ENCODE assay signal across 11 cellular contexts in the genomic region with DNA sequence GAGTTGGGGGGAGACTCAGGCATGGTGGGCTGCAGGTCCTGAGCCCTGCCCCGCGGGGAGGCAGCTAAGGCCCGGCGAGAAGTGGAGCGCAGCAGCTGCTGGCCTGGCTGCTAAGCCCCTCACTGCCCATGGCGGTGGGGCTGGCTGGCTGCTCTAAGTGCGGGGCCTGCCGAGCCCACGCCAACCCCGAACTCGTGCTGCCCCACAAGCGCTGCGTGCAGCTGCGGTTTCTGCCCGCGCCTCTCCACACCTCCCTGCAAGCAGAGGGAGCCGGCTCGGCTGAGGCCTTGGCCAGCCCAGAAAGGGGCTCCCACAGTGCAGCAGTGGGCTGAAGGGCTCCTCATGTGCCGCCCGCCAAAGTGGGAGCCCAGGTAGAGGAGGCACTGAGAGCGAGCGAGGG.
"Had no signal": no experiment of that assay in that cellular context is flagged by ENCODE, and none has a peak within 500 bp of the region (broad histone marks: within the 10 kb centered on the region; RNA-seq: fewer than 3 reads in every experiment).

No MANE protein-coding gene starts in this region.

- H3K36me3 ChIP-seq: HAP-1 had no signal

- DNase-seq: GM23248, GOT3, H7, H9, HCEC 1CT, HFFc6 had no signal

- H3K4me3 ChIP-seq: GM23248, GM23338, HAP-1 had no signal

- FAIRE-seq: H1, H54 had no signal

- H3K9me3 ChIP-seq: HAP-1 had no signal

- ATAC-seq: GM23338, HCT116 had no signal

- H3K4me2 ChIP-seq: GM23338 had no signal

- H2AFZ ChIP-seq: GM23248, GM23338 had no signal

- H3K27ac Mint-ChIP-seq: GM23338, H9, HFFc6 had no signal

- H3K9ac ChIP-seq: GM23248 had no signal

- H3K4me1 Mint-ChIP-seq: GM23338, H9 had no signal

- H3K4me3 Mint-ChIP-seq: GM23338, H9, HFFc6 had no signal

- H3K27ac ChIP-seq: GM23248 had no signal
